ENCODE assay signal across 8 cellular contexts in genomic region chr6:41428995-41429417, GRCh38.
DNase-seq lines count a peak whose midpoint lies in the region; ATAC-seq, FAIRE-seq and TF ChIP-seq lines count a peak whose summit lies in the region.

No MANE protein-coding gene starts in this region.

- no peak for ATAC-seq in psoas muscle
- ATAC-seq in foreskin keratinocyte, result no peak
- no peak for ATAC-seq in GM21737 (IDR thresholded peaks at IDR 0.05; ENCODE audit: unreplicated experiment)

- H2BK120ac ChIP-seq in H1 (replicated peaks; ENCODE audit: low read depth, low read length), result no peak overlapping the region

- peak overlapping the region; percentile 87; the same call in 1 of the 2 replicates for H2BK12ac ChIP-seq in H1 (ENCODE audit: low read depth, low read length)

- peaks cover 23% of the 10 kb centered on the region; the same call in 1 of the 2 replicates for H3K23me2 ChIP-seq in H1 (ENCODE audit: low read depth, low read length)

- H3K9me3 ChIP-seq in OCI-LY3 (ENCODE audit: insufficient read depth, low read length) (no peaks in the 10 kb centered on the region), H1 (ENCODE audit: insufficient read depth in 2 of 2, low read depth in 1 of 2, low read length in 1 of 2) (no peaks in the 10 kb centered on the region), psoas muscle (no peaks in the 10 kb centered on the region)

- H3K9ac ChIP-seq in OCI-LY3 (ENCODE audit: low read length) (peak overlapping the region; percentile 82), H1 (replicated peaks in 1 of 4; ENCODE audit: extremely low read depth in 1 of 4, low read depth in 3 of 4, low read length in 3 of 4) (no peak overlapping the region)

- no peak overlapping the region; the same call in 1 of the 2 replicates for H4K8ac ChIP-seq in H1 (ENCODE audit: extremely low read depth, insufficient read depth, low read length)

- no peak overlapping the region for H4K5ac ChIP-seq in H1 (ENCODE audit: insufficient read length, low read depth, low read length)

- H4K20me1 ChIP-seq in OCI-LY3 (ENCODE audit: insufficient read depth, low read length) (no peaks in the 10 kb centered on the region), H1 (replicated peaks in 1 of 2; ENCODE audit: control insufficient read depth in 1 of 2, insufficient read depth in 2 of 2, low read length in 2 of 2) (peaks cover 0 to 2% of the 10 kb centered on the region in 2 experiments)

- POLR2A ChIA-PET in H1 (lab: Charles Lee; ENCODE audit: partially characterized antibody), result interaction anchor here (0.9 to 1.2 kb wide), 2 partner anchors 15 to 172 kb away, joined by 4 to 6 read pairs; no protein-coding TSS in a partner anchor

- H3K23ac ChIP-seq in H1 (ENCODE audit: insufficient read length), result no peak overlapping the region

- DNase-seq in GM10266 (ENCODE audit: extremely low spot score) (peak; percentile 62), H1 (ENCODE audit: low read depth in 1 of 2, low spot score in 2 of 2) (no peak), psoas muscle (peak; percentile 52 to 69), foreskin keratinocyte (no peak), NCI-H1105 (lab: John Stamatoyannopoulos, UW) (no peak), GDM1 (lab: John Stamatoyannopoulos, UW) (no peak)

- no peaks in the 10 kb centered on the region for H3K79me1 ChIP-seq in H1 (ENCODE audit: low read depth, low read length)

- H3K18ac ChIP-seq in H1 (ENCODE audit: extremely low read depth, low read length), result peak overlapping the region; percentile 85

- H4K91ac ChIP-seq in H1 (replicated peaks; ENCODE audit: insufficient read length, low read length), result peak overlapping the region; percentile 45

- H3K4me2 ChIP-seq in OCI-LY3 (ENCODE audit: low read length) (peak overlapping the region; percentile 93), H1 (ENCODE audit: insufficient read depth in 1 of 2, low read depth in 2 of 2, low read length in 2 of 2) (peak overlapping the region; percentile 77 to 86)

- TF ChIP-seq CTCF in GM10266 (IDR thresholded peaks at IDR 0.05; ENCODE audit: control insufficient read depth, insufficient read depth, low read depth, missing control alignments) (no peak), OCI-LY3 (IDR thresholded peaks at IDR 0.05; ENCODE audit: low read depth, low read length) (no peak), H1 (IDR thresholded peaks at IDR 0.05; ENCODE audit: control extremely low read depth in 1 of 3, insufficient read depth in 1 of 3, low read depth in 1 of 3, low read length in 3 of 3) (no peak), psoas muscle (IDR thresholded peaks at IDR 0.05) (no peak), foreskin keratinocyte (conservative IDR thresholded peaks at IDR 0.05) (no peak)

- H3K56ac ChIP-seq in H1 (replicated peaks; ENCODE audit: insufficient read length, low read depth, low read length), result no peak overlapping the region

- no peak overlapping the region for H2AK5ac ChIP-seq in H1 (ENCODE audit: low read depth, low read length)

- 24% methylated on average over 5 of the region's 5 CpGs; no CpG with 5 or more reads in 1 of the 2 experiments for WGBS in H1 (ENCODE audit: extremely low coverage in 1 of 2, insufficient coverage in 1 of 2, insufficient read length in 1 of 2, insufficient replicate concordance in 2 of 2, low coverage in 1 of 2, low lambda C conversion rate in 2 of 2, missing lambda C conversion rate in 1 of 2), 2 experiments
- WGBS in psoas muscle, 3 donors, result 17 to 30% (median 29%) methylated on average over 5 of the region's 5 CpGs

- H3K27me3 ChIP-seq in OCI-LY3 (ENCODE audit: low read depth, low read length) (peaks cover 31% of the 10 kb centered on the region), H1 (replicated peaks in 1 of 4; ENCODE audit: control insufficient read depth in 3 of 4, extremely low read depth in 1 of 4, insufficient read depth in 3 of 4, low read length in 3 of 4) (peaks cover 21 to 64% (median 53%) of the 10 kb centered on the region in 4 experiments), psoas muscle (ENCODE audit: insufficient read depth in 3 of 3, low read length in 2 of 3) (peaks cover 0 to 15% (median 0%) of the 10 kb centered on the region in 3 donors), foreskin keratinocyte (peaks cover 62% of the 10 kb centered on the region)

- H2BK20ac ChIP-seq in H1 (ENCODE audit: low read length), result 0 out of 2 replicates have a peak overlapping the region, but pooled peaks have one; percentile 27

- H2BK5ac ChIP-seq in H1 (ENCODE audit: low read depth, low read length), result peak overlapping the region; percentile 44; the same call in 1 of the 2 replicates

- H3K4me3 ChIP-seq in OCI-LY3 (ENCODE audit: low read length) (peak overlapping the region; percentile 86), H1 (ENCODE audit: extremely low read depth in 1 of 4, insufficient read depth in 2 of 4, low read depth in 3 of 4, low read length in 4 of 4) (peak overlapping the region in 2 of 4 experiments; percentile 41 to 63; a peak in 3 of 8 replicates), psoas muscle (peak overlapping the region; percentile 70)

- H2AFZ ChIP-seq in OCI-LY3 (ENCODE audit: low read depth, low read length) (peak overlapping the region; percentile 56; the same call in 1 of the 2 replicates), H1 (ENCODE audit: low read length) (no peak overlapping the region)

- no peak overlapping the region for H3K14ac ChIP-seq in H1 (ENCODE audit: insufficient read length)

- H3K36me3 ChIP-seq in OCI-LY3 (replicated peaks; ENCODE audit: low read depth, low read length) (no peaks in the 10 kb centered on the region), H1 (ENCODE audit: control insufficient read depth in 2 of 4, insufficient read depth in 4 of 4, low read length in 3 of 4) (no peaks in the 10 kb centered on the region), psoas muscle (ENCODE audit: insufficient read depth in 1 of 2, low read depth in 1 of 2) (no peaks in the 10 kb centered on the region)

- no peak for TF ChIP-seq EP300 in H1 (IDR thresholded peaks at IDR 0.05; ENCODE audit: borderline replicate concordance in 1 of 2, low read depth in 2 of 2, low read length in 2 of 2)

- intact Hi-C loops in psoas muscle (cut with DNase I), result no loop called here

- H3K4ac ChIP-seq in H1 (replicated peaks; ENCODE audit: insufficient read length, low read depth, low read length), result no peak overlapping the region

- no peaks in the 10 kb centered on the region for H3K79me2 ChIP-seq in OCI-LY3 (ENCODE audit: low read length)
- no peaks in the 10 kb centered on the region for H3K79me2 ChIP-seq in H1 (ENCODE audit: control insufficient read depth in 1 of 2, insufficient read depth in 2 of 2, low read length in 2 of 2)

- H3K27ac ChIP-seq in OCI-LY3 (ENCODE audit: low read length) (no peak overlapping the region), H1 (ENCODE audit: low read depth, low read length) (no peak overlapping the region), psoas muscle (no peak overlapping the region), foreskin keratinocyte (no peak overlapping the region)

- TF ChIP-seq RAD21 in H1 (IDR thresholded peaks at IDR 0.05 in 1 of 2, conservative IDR thresholded peaks at IDR 0.05 in 1 of 2; ENCODE audit: low read depth in 2 of 2, low read length in 2 of 2), result no peak

- no peak for TF ChIP-seq POLR2A in H1 (IDR thresholded peaks at IDR 0.05; ENCODE audit: control extremely low read depth in 1 of 2, low read depth in 2 of 2, low read length in 2 of 2)

- no peak for FAIRE-seq in H1 (lab: Jason Lieb, UNC)

- CTCF ChIA-PET in H1 (lab: Charles Lee; ENCODE audit: partially characterized antibody), result interaction anchor here (1.0 to 18.6 kb wide), 7 partner anchors 15 to 254 kb away, joined by 3 to 361 read pairs (median 6); no protein-coding TSS in a partner anchor

- peak overlapping the region; percentile 88; the same call in 1 of the 2 replicates for H2BK15ac ChIP-seq in H1 (ENCODE audit: low read length)

- H3K4me1 ChIP-seq in OCI-LY3 (ENCODE audit: low read length) (peaks cover 30% of the 10 kb centered on the region), H1 (replicated peaks in 1 of 4; ENCODE audit: control insufficient read depth in 3 of 4, insufficient read depth in 4 of 4, low read length in 3 of 4) (peaks cover 3 to 38% (median 15%) of the 10 kb centered on the region in 4 experiments), psoas muscle (peaks cover 12% of the 10 kb centered on the region), foreskin keratinocyte (no peaks in the 10 kb centered on the region)

TF ChIP-seq in H1, 55 proteins besides CTCF, POLR2A, EP300 and RAD21:
- TF ChIP-seq CTBP2 (IDR thresholded peaks at IDR 0.05; ENCODE audit: borderline replicate concordance, insufficient read depth, insufficient read length, low read length) (peak; percentile 11), SRF (IDR thresholded peaks at IDR 0.05; ENCODE audit: low read depth, low read length) (no peak), KDM1A (IDR thresholded peaks at IDR 0.05; ENCODE audit: borderline replicate concordance, low read length) (peak; percentile 73; the same call in 1 of the 2 replicates), BACH1 (IDR thresholded peaks at IDR 0.05; ENCODE audit: low read length) (no peak)

Comparison
In these comparisons a context has a peak if more than half of its experiments do, and no peak if none do; other contexts are left out.
1. DNase-seq: peak in GM10266 (single experiment) and psoas muscle (2 of 2); none in H1 (0 of 2), foreskin keratinocyte (0 of 2), NCI-H1105 (single experiment) and GDM1 (single experiment).